ENCODE assay signal across 8 cellular contexts in genomic region chr11:65135633-65136145, GRCh38. TPM values are rescaled to one million over a fixed set of nuclear protein-coding genes. Genes with fewer than 3 reads are reported as not detected.
DNase-seq lines count a peak whose midpoint lies in the region; ATAC-seq and TF ChIP-seq lines count a peak whose summit lies in the region.

No MANE protein-coding gene starts in this region.

- H3K27ac ChIP-seq in HCT116 (ENCODE audit: low read depth, low read length) (peak overlapping the region; percentile 89), gastroesophageal sphincter (peak overlapping the region; percentile 94 to 98 (median 96))

- no peak for TF ChIP-seq RAD21 in HCT116 (IDR thresholded peaks at IDR 0.05; ENCODE audit: low read depth)

- H3K4me3 ChIP-seq in HCT116 (replicated peaks in 1 of 2; ENCODE audit: low read depth in 1 of 2, low read length in 2 of 2) (peak overlapping the region; percentile 81 to 98), WI38 (ENCODE audit: low read depth, low read length) (peak overlapping the region; percentile 97), gastroesophageal sphincter (peak overlapping the region; percentile 84 to 96), skeletal muscle satellite cell (ENCODE audit: low read length) (peak overlapping the region; percentile 96), lower leg skin (ENCODE audit: low read depth, poor library complexity, severe bottlenecking) (no peak overlapping the region)

- TF ChIP-seq POLR2A in HCT116 (IDR thresholded peaks at IDR 0.05; ENCODE audit: borderline replicate concordance, extremely low read depth, insufficient read depth, insufficient read length) (no peak), gastroesophageal sphincter (IDR thresholded peaks at IDR 0.05) (no peak), lower leg skin (IDR thresholded peaks at IDR 0.05) (no peak)

- H3K36me3 ChIP-seq in HCT116 (ENCODE audit: control insufficient read depth in 1 of 2, insufficient read depth in 2 of 2, low read length in 2 of 2) (peaks cover 10 to 18% of the 10 kb centered on the region in 2 experiments; a peak in 2 of 4 replicates), gastroesophageal sphincter (peaks cover 0 to 24% of the 10 kb centered on the region in 2 donors), skeletal muscle satellite cell (ENCODE audit: insufficient read depth, low read length) (peaks cover 26% of the 10 kb centered on the region)

- DNase-seq in HCT116 (ENCODE audit: low read depth, low spot score), result no peak
- DNase-seq in GDM1 (lab: John Stamatoyannopoulos, UW), result no peak
- DNase-seq in NCI-H2029 (lab: John Stamatoyannopoulos, UW), result no peak
- no peak for DNase-seq in lower leg skin (ENCODE audit: low spot score in 2 of 2)
- DNase-seq in NCI-H2227 (lab: John Stamatoyannopoulos, UW; ENCODE audit: unreplicated experiment), result no peak

- RAD21 ChIA-PET in HCT116 (lab: Charles Lee; ENCODE audit: low non-redundant PET in 1 of 2, low total read pairs in 2 of 2, uncharacterized antibody in 2 of 2, unreplicated experiment in 2 of 2), result interaction anchor here (0.6 to 1.1 kb wide), 3 partner anchors 13 to 46 kb away, joined by 3 to 4 read pairs (median 3); partner anchors contain the start of genes CAPN1 (in 1 of the 2), FAU (in 1 of the 2) and MRPL49 (in 1 of the 2)

- POLR2A ChIA-PET in HCT116 (lab: Charles Lee), result interaction anchor here (0.8 to 4.1 kb wide), 14 partner anchors 9 to 332 kb away, joined by 3 to 52 read pairs (median 4); partner anchors contain the start of genes CAPN1, FAU, MRPL49 and SPDYC

- CTCF ChIA-PET in HCT116 (lab: Charles Lee), result interaction anchor here (1.2 to 2.6 kb wide), 5 partner anchors 18 to 45 kb away, joined by 3 to 9 read pairs (median 6); partner anchors contain the start of genes TM7SF2 and ZNHIT2

- H3K9me2 ChIP-seq in HCT116 (ENCODE audit: insufficient read depth), result no peaks in the 10 kb centered on the region

- TF ChIP-seq CTCF in HCT116 (IDR thresholded peaks at IDR 0.05 in 2 of 3, conservative IDR thresholded peaks at IDR 0.05 in 1 of 3; ENCODE audit: borderline replicate concordance in 1 of 3, insufficient read depth in 1 of 3, low read depth in 2 of 3, low read length in 2 of 3) (no peak), WI38 (IDR thresholded peaks at IDR 0.05; ENCODE audit: low read depth, low read length) (no peak), gastroesophageal sphincter (IDR thresholded peaks at IDR 0.05) (no peak), lower leg skin (IDR thresholded peaks at IDR 0.05) (no peak)

- H3K9me3 ChIP-seq in HCT116 (ENCODE audit: control insufficient read depth in 1 of 2, insufficient read depth in 1 of 2, low read depth in 1 of 2, low read length in 2 of 2) (no peaks in the 10 kb centered on the region), gastroesophageal sphincter (no peaks in the 10 kb centered on the region), skeletal muscle satellite cell (replicated peaks; ENCODE audit: low read length) (no peaks in the 10 kb centered on the region)

- no peak for TF ChIP-seq EP300 in gastroesophageal sphincter (IDR thresholded peaks at IDR 0.05)

- intact Hi-C loops in HCT116 (cut with micrococcal nuclease) (loop anchor here (2.0 kb wide), 1 partner anchor 45 kb away; the partner anchor contains the start of gene CAPN1), lower leg skin (cut with DNase I; ENCODE audit: low total_unique reads) (no loop called here)

- ATAC-seq in HCT116, result no peak
- no peak for ATAC-seq in gastroesophageal sphincter

- H3K27me3 ChIP-seq in HCT116 (ENCODE audit: insufficient read depth, low read length) (no peaks in the 10 kb centered on the region), gastroesophageal sphincter (no peaks in the 10 kb centered on the region), skeletal muscle satellite cell (ENCODE audit: control insufficient read depth, insufficient read depth, low read length) (peaks cover 7% of the 10 kb centered on the region)

- H3K79me2 ChIP-seq in HCT116 (ENCODE audit: insufficient read depth, low read length), result peaks cover 27% of the 10 kb centered on the region

- H4K20me1 ChIP-seq in HCT116 (ENCODE audit: insufficient read depth), result no peaks in the 10 kb centered on the region

- H3K9ac ChIP-seq in HCT116 (ENCODE audit: low read length) (peak overlapping the region; percentile 89), skeletal muscle satellite cell (ENCODE audit: low read depth, low read length) (peak overlapping the region; percentile 98)

- H3K4me2 ChIP-seq in HCT116 (ENCODE audit: low read length), result peak overlapping the region; percentile 95
- peak overlapping the region; percentile 91 for H3K4me2 ChIP-seq in skeletal muscle satellite cell (ENCODE audit: low read length)

- no peak overlapping the region for H2AFZ ChIP-seq in HCT116 (ENCODE audit: low read depth, low read length, poor library complexity, severe bottlenecking)

- BruUV-seq in HCT116 (replicated peaks; lab: Mats Ljungman, UMichigan), result no TSS peak

- H3K4me1 ChIP-seq in HCT116 (ENCODE audit: control insufficient read depth in 1 of 2, insufficient read depth in 2 of 2, low read length in 2 of 2), result peaks cover 9 to 28% of the 10 kb centered on the region in 2 experiments; a peak in 3 of 4 replicates
- peaks cover 0 to 43% (median 11%) of the 10 kb centered on the region in 3 donors for H3K4me1 ChIP-seq in gastroesophageal sphincter
- peaks cover 16% of the 10 kb centered on the region for H3K4me1 ChIP-seq in skeletal muscle satellite cell (ENCODE audit: control insufficient read depth, insufficient read depth, low read length)

- WGBS in gastroesophageal sphincter (ENCODE audit: low coverage in 1 of 2), 2 donors, result 17 to 41% methylated on average over 5 to 11 of the region's 11 CpGs
- 44 to 56% methylated on average over 11 of the region's 11 CpGs for WGBS in lower leg skin, 2 donors

TF ChIP-seq in HCT116, 20 proteins besides CTCF, POLR2A, EP300 and RAD21 (continues in another document):
- no peak for TF ChIP-seq CEBPB (IDR thresholded peaks at IDR 0.05; ENCODE audit: low read depth)
- TF ChIP-seq SRF (IDR thresholded peaks at IDR 0.05; ENCODE audit: low read depth), result no peak
- no peak for TF ChIP-seq REST (IDR thresholded peaks at IDR 0.05; ENCODE audit: low read depth)
- TF ChIP-seq TCF7L2 (IDR thresholded peaks at IDR 0.05; ENCODE audit: borderline replicate concordance, extremely low read depth, insufficient read depth, insufficient read length), result no peak
- no peak for TF ChIP-seq EGR1 (IDR thresholded peaks at IDR 0.05; ENCODE audit: low read depth)
- TF ChIP-seq SIN3A (IDR thresholded peaks at IDR 0.05; ENCODE audit: low read depth), result no peak
- TF ChIP-seq ZFX (IDR thresholded peaks at IDR 0.05), result no peak
- TF ChIP-seq ATF3 (IDR thresholded peaks at IDR 0.05), result no peak
- no peak for TF ChIP-seq EZH2 (IDR thresholded peaks at IDR 0.05)
- no peak for TF ChIP-seq SP1 (IDR thresholded peaks at IDR 0.05; ENCODE audit: low read depth)

RNA-seq across cellular contexts. Expression of gene SYVN1, which starts 1.4 kb away (rescaled TPM):
- total RNA-seq in HCT116 (2021; ENCODE audit: unreplicated experiment) (45.9 TPM), gastroesophageal sphincter (10 to 100 TPM; 19.0 to 38.7 (median 26.0) TPM), lower leg skin (10 to 100 TPM; 21.9 to 60.3 (median 47.8) TPM)
- polyA plus RNA-seq in HCT116 (2012), result 52.2 and 77.2 TPM in 2 replicates
- 15.2 and 22.3 TPM in 2 replicates for total RNA-seq in skeletal muscle satellite cell (2012; rRNA removed)

RNA-seq across cellular contexts. Expression of gene MRPL49, which starts 13.6 kb away (rescaled TPM):
- total RNA-seq in HCT116 (2021; ENCODE audit: unreplicated experiment) (77.5 TPM), gastroesophageal sphincter (100 to 1,000 TPM in 1 of 4 donors, 10 to 100 TPM in 3; 83.9 to 114 (median 94.1) TPM), lower leg skin (100 to 1,000 TPM in 1 of 4 donors, 10 to 100 TPM in 3; 61.0 to 107 (median 82.4) TPM)
- polyA plus RNA-seq in HCT116 (2012), result 44.6 and 50.8 TPM in 2 replicates
- 27.5 and 35.7 TPM in 2 replicates for total RNA-seq in skeletal muscle satellite cell (2012; rRNA removed)

RNA-seq across cellular contexts. Expression of gene FAU, which starts 13.8 kb away (rescaled TPM):
- total RNA-seq in HCT116 (2021; ENCODE audit: unreplicated experiment), result 1,073 TPM
- 1,238 and 1,816 TPM in 2 replicates for polyA plus RNA-seq in HCT116 (2012)
- total RNA-seq in gastroesophageal sphincter, result 100 to 1,000 TPM; 464 to 971 (median 566) TPM
- 230 and 303 TPM in 2 replicates for total RNA-seq in skeletal muscle satellite cell (2012; rRNA removed)
- total RNA-seq in lower leg skin, result 1,000 to 10,000 TPM in 2 of 4 donors, 100 to 1,000 TPM in 2; 574 to 1,562 (median 887) TPM

RNA-seq across cellular contexts. Expression of gene ZNHIT2, which starts 18.2 kb away (rescaled TPM):
- total RNA-seq in HCT116 (2021; ENCODE audit: unreplicated experiment), result 18.8 TPM
- 9.6 and 13.4 TPM in 2 replicates for polyA plus RNA-seq in HCT116 (2012)
- total RNA-seq in gastroesophageal sphincter, result 10 to 100 TPM; 13.6 to 19.1 (median 15.4) TPM
- 17.7 and 18.3 TPM in 2 replicates for total RNA-seq in skeletal muscle satellite cell (2012; rRNA removed)
- 10 to 100 TPM; 10.7 to 24.9 (median 17.7) TPM for total RNA-seq in lower leg skin

RNA-seq across cellular contexts. Expression of gene TM7SF2, which starts 24.0 kb away (rescaled TPM):
- total RNA-seq in HCT116 (2021; ENCODE audit: unreplicated experiment) (52.9 TPM), gastroesophageal sphincter (10 to 100 TPM in 3 of 4 donors, 1 to 10 TPM in 1; 7.1 to 25.2 (median 18.3) TPM), lower leg skin (100 to 1,000 TPM; 118 to 374 (median 160) TPM)
- polyA plus RNA-seq in HCT116 (2012), result 38.9 and 41.5 TPM in 2 replicates
- 5.7 and 6.6 TPM in 2 replicates for total RNA-seq in skeletal muscle satellite cell (2012; rRNA removed)
